In genomic region chrX:134144231-134144630, GRCh38 we compare ENCODE assay signal across 9 cellular contexts.
DNase-seq lines count a peak whose midpoint lies in the region; ATAC-seq, FAIRE-seq and TF ChIP-seq lines count a peak whose summit lies in the region.
"Had no signal": no experiment of that assay in that cellular context is flagged by ENCODE, and none has a peak within 500 bp of the region (broad histone marks: within the 10 kb centered on the region; RNA-seq: fewer than 3 reads in every experiment).

No MANE protein-coding gene starts in this region.

- H3K23ac ChIP-seq in H1 (ENCODE audit: insufficient read length): no peak overlapping the region

- peak in 1 of 2 experiments; percentile 42; a peak in 2 of 4 replicates for TF ChIP-seq RAD21 in H1 (IDR thresholded peaks at IDR 0.05 in 1 of 2, conservative IDR thresholded peaks at IDR 0.05 in 1 of 2; ENCODE audit: low read depth in 2 of 2, low read length in 2 of 2)

- H3K4ac ChIP-seq in H1 (replicated peaks; ENCODE audit: insufficient read length, low read depth, low read length): no peak overlapping the region

- no peak overlapping the region for H3K27ac Mint-ChIP-seq in activated T-helper 17 cell treated with anti-CD3 and anti-CD28 coated beads, Interleukin-2, amount 50 U/mL, for 72 hours
- H3K27ac Mint-ChIP-seq: activated B cell treated with CpG ODN at 0.5 μM for 24 hours had no signal

- H3K4me2 ChIP-seq in H1 (ENCODE audit: insufficient read depth in 1 of 2, low read depth in 2 of 2, low read length in 2 of 2): no peak overlapping the region

- H3K4me1 ChIP-seq in H1 (replicated peaks in 1 of 4; ENCODE audit: control insufficient read depth in 3 of 4, insufficient read depth in 4 of 4, low read length in 3 of 4): no peaks in the 10 kb centered on the region

- H2BK5ac ChIP-seq in H1 (ENCODE audit: low read depth, low read length): no peak overlapping the region

- H3K27me3 ChIP-seq in H1 (replicated peaks in 1 of 4; ENCODE audit: control insufficient read depth in 3 of 4, extremely low read depth in 1 of 4, insufficient read depth in 3 of 4, low read length in 3 of 4): no peaks in the 10 kb centered on the region

- TF ChIP-seq CTCF in GM20000 (IDR thresholded peaks at IDR 0.05; ENCODE audit: extremely low read depth, missing control alignments): peak; percentile 13
- peak in 2 of 3 experiments; percentile 24 to 32; a peak in 2 of 4 replicates for TF ChIP-seq CTCF in H1 (IDR thresholded peaks at IDR 0.05; ENCODE audit: control extremely low read depth in 1 of 3, insufficient read depth in 1 of 3, low read depth in 1 of 3, low read length in 3 of 3)

- no peak overlapping the region for H4K8ac ChIP-seq in H1 (ENCODE audit: extremely low read depth, insufficient read depth, low read length)

- H2BK12ac ChIP-seq in H1 (ENCODE audit: low read depth, low read length): no peak overlapping the region

- no peaks in the 10 kb centered on the region for H3K79me1 ChIP-seq in H1 (ENCODE audit: low read depth, low read length)

- no peak overlapping the region for H4K5ac ChIP-seq in H1 (ENCODE audit: insufficient read length, low read depth, low read length)

- no peak overlapping the region for H3K56ac ChIP-seq in H1 (replicated peaks; ENCODE audit: insufficient read length, low read depth, low read length)

- H4K20me1 ChIP-seq in H1 (replicated peaks in 1 of 2; ENCODE audit: control insufficient read depth in 1 of 2, insufficient read depth in 2 of 2, low read length in 2 of 2): no peaks in the 10 kb centered on the region

- no peak overlapping the region for H4K91ac ChIP-seq in H1 (replicated peaks; ENCODE audit: insufficient read length, low read length)

- TF ChIP-seq POLR2A in H1 (IDR thresholded peaks at IDR 0.05; ENCODE audit: control extremely low read depth in 1 of 2, low read depth in 2 of 2, low read length in 2 of 2): no peak

- H2BK15ac ChIP-seq in H1 (ENCODE audit: low read length): no peak overlapping the region

- H2AFZ ChIP-seq in H1 (ENCODE audit: low read length): no peak overlapping the region

- ATAC-seq in activated T-helper 17 cell treated with anti-CD3 and anti-CD28 coated beads, Interleukin-2, amount 50 U/mL, for 72 hours (replicated peaks): no peak

- no peak overlapping the region for H2BK20ac ChIP-seq in H1 (ENCODE audit: low read length)

- FAIRE-seq in H1 (lab: Jason Lieb, UNC): peak; percentile 65

- no peaks in the 10 kb centered on the region for H3K27me3 Mint-ChIP-seq in activated T-helper 17 cell treated with anti-CD3 and anti-CD28 coated beads, Interleukin-2, amount 50 U/mL, for 72 hours

- no peaks in the 10 kb centered on the region for H3K36me3 Mint-ChIP-seq in activated T-helper 17 cell treated with anti-CD3 and anti-CD28 coated beads, Interleukin-2, amount 50 U/mL, for 72 hours (ENCODE audit: low read depth)

- no peak overlapping the region for H3K14ac ChIP-seq in H1 (ENCODE audit: insufficient read length)

- H3K4me3 Mint-ChIP-seq in activated T-helper 17 cell treated with anti-CD3 and anti-CD28 coated beads, Interleukin-2, amount 50 U/mL, for 72 hours: no peak overlapping the region
- H3K4me3 Mint-ChIP-seq: activated B cell treated with CpG ODN at 0.5 μM for 24 hours had no signal

- peak; percentile 60 for DNase-seq in DMS 273 (lab: John Stamatoyannopoulos, UW; ENCODE audit: unreplicated experiment)
- no peak for DNase-seq in DMS 273 treated with DMSO at 0.1 percent for 48 hours (lab: John Stamatoyannopoulos, UW)
- peak; percentile 17 for DNase-seq in GM20000 (ENCODE audit: low spot score)
- DNase-seq in M059J (ENCODE audit: low read depth): peak; percentile 11
- DNase-seq in H1 (ENCODE audit: low read depth in 1 of 2, low spot score in 2 of 2): no peak
- no peak for DNase-seq in UCSD-AML1 (lab: John Stamatoyannopoulos, UW; ENCODE audit: unreplicated experiment)
- no peak for DNase-seq in activated naive CD4-positive, alpha-beta T cell treated with Interleukin-2 at 50 U/mL for 16 hours
- DNase-seq: activated B cell treated with CpG ODN at 0.5 μM for 24 hours had no signal

- no peak overlapping the region for H3K9ac ChIP-seq in H1 (replicated peaks in 1 of 4; ENCODE audit: extremely low read depth in 1 of 4, low read depth in 3 of 4, low read length in 3 of 4)

- no peaks in the 10 kb centered on the region for H3K9me3 Mint-ChIP-seq in activated T-helper 17 cell treated with anti-CD3 and anti-CD28 coated beads, Interleukin-2, amount 50 U/mL, for 72 hours
- H3K9me3 Mint-ChIP-seq: activated B cell treated with CpG ODN at 0.5 μM for 24 hours had no signal

- H2BK120ac ChIP-seq in H1 (replicated peaks; ENCODE audit: low read depth, low read length): no peak overlapping the region

- no peak overlapping the region for H3K18ac ChIP-seq in H1 (ENCODE audit: extremely low read depth, low read length)

- no peaks in the 10 kb centered on the region for H3K9me3 ChIP-seq in H1 (ENCODE audit: insufficient read depth in 2 of 2, low read depth in 1 of 2, low read length in 1 of 2)

- POLR2A ChIA-PET in H1 (lab: Charles Lee; ENCODE audit: partially characterized antibody): no interaction called here

- no peaks in the 10 kb centered on the region for H3K36me3 ChIP-seq in H1 (ENCODE audit: control insufficient read depth in 2 of 4, insufficient read depth in 4 of 4, low read length in 3 of 4)

- no peak for TF ChIP-seq EP300 in H1 (IDR thresholded peaks at IDR 0.05; ENCODE audit: borderline replicate concordance in 1 of 2, low read depth in 2 of 2, low read length in 2 of 2)

- H3K79me2 ChIP-seq in H1 (ENCODE audit: control insufficient read depth in 1 of 2, insufficient read depth in 2 of 2, low read length in 2 of 2): no peaks in the 10 kb centered on the region

- H3K4me1 Mint-ChIP-seq in activated T-helper 17 cell treated with anti-CD3 and anti-CD28 coated beads, Interleukin-2, amount 50 U/mL, for 72 hours: no peaks in the 10 kb centered on the region
- H3K4me1 Mint-ChIP-seq: activated B cell treated with CpG ODN at 0.5 μM for 24 hours had no signal

- H3K27ac ChIP-seq in H1 (ENCODE audit: low read depth, low read length): no peak overlapping the region

- H3K4me3 ChIP-seq in H1 (ENCODE audit: extremely low read depth in 1 of 4, insufficient read depth in 2 of 4, low read depth in 3 of 4, low read length in 4 of 4): no peak overlapping the region

- H3K23me2 ChIP-seq in H1 (ENCODE audit: low read depth, low read length): no peaks in the 10 kb centered on the region

- WGBS in H1 (ENCODE audit: extremely low coverage in 1 of 2, insufficient coverage in 1 of 2, insufficient read length in 1 of 2, insufficient replicate concordance in 2 of 2, low coverage in 1 of 2, low lambda C conversion rate in 2 of 2, missing lambda C conversion rate in 1 of 2), 2 experiments: 67% methylated on average over 1 of the region's 1 CpG; no CpG with 5 or more reads in 1 of the 2 experiments

- no peak overlapping the region for H2AK5ac ChIP-seq in H1 (ENCODE audit: low read depth, low read length)

- CTCF ChIA-PET in H1 (lab: Charles Lee; ENCODE audit: partially characterized antibody): interaction anchor here (0.6 to 1.9 kb wide), 14 partner anchors 10 to 1835 kb away, joined by 3 to 10 read pairs (median 4); no protein-coding TSS in a partner anchor

TF ChIP-seq in H1, 55 proteins besides CTCF, POLR2A, EP300 and RAD21:
- TF ChIP-seq TCF12 (IDR thresholded peaks at IDR 0.05; ENCODE audit: low read depth, low read length) (no peak), SUZ12 (IDR thresholded peaks at IDR 0.05; ENCODE audit: low read length) (no peak), SP1 (IDR thresholded peaks at IDR 0.05; ENCODE audit: low read depth, low read length) (no peak), SIX5 (IDR thresholded peaks at IDR 0.05; ENCODE audit: low read depth, low read length) (no peak), EZH2 (IDR thresholded peaks at IDR 0.05; ENCODE audit: low read depth, low read length, severe bottlenecking) (no peak), TAF7 (optimal IDR thresholded peaks at IDR 0.05; ENCODE audit: borderline replicate concordance, low read depth, low read length) (no peak), RXRA (IDR thresholded peaks at IDR 0.05; ENCODE audit: insufficient read depth, low read depth, low read length) (no peak)

Comparison
In these comparisons a context has a peak if more than half of its experiments do, and no peak if none do; other contexts are left out.
1. DNase-seq: peak in DMS 273 (single experiment), GM20000 (single experiment) and M059J (single experiment); none in DMS 273 treated with DMSO at 0.1 percent for 48 hours (single experiment), H1 (0 of 2), UCSD-AML1 (single experiment) and activated naive CD4-positive, alpha-beta T cell treated with Interleukin-2 at 50 U/mL for 16 hours (single experiment).